In genomic region chr11:111733009-111733408, GRCh38 we compare ENCODE assay signal across 10 cellular contexts. TPM values are rescaled to one million over a fixed set of nuclear protein-coding genes. Genes with fewer than 3 reads are reported as not detected.
A peak's percentile ranks its signal among the peaks of the same experiment; 100 is the strongest.
DNase-seq lines count a peak whose midpoint lies in the region; ATAC-seq, FAIRE-seq and TF ChIP-seq lines count a peak whose summit lies in the region.
"Had no signal": no experiment of that assay in that cellular context is flagged by ENCODE, and none has a peak within 500 bp of the region (broad histone marks: within the 10 kb centered on the region; RNA-seq: fewer than 3 reads in every experiment).

No MANE protein-coding gene starts in this region.

- no peaks in the 10 kb centered on the region for H3K9me3 ChIP-seq in right atrium auricular region

- H3K36me3 ChIP-seq in right atrium auricular region = peaks cover 3% of the 10 kb centered on the region

- peak overlapping the region; percentile 95 to 100 (median 100) for H3K27ac Mint-ChIP-seq in brain
- H3K27ac Mint-ChIP-seq in T-cell = no peak overlapping the region

- ATAC-seq in T-cell (replicated peaks in 1 of 4) = no peak

- H3K4me1 ChIP-seq in right atrium auricular region = peaks cover 0 to 91% of the 10 kb centered on the region in 2 donors

- peaks cover 88% of the 10 kb centered on the region for H3K4me1 Mint-ChIP-seq in brain
- peaks cover 11 to 15% (median 14%) of the 10 kb centered on the region in 3 donors for H3K4me1 Mint-ChIP-seq in T-cell

- H3K9me3 Mint-ChIP-seq in brain = no peaks in the 10 kb centered on the region
- H3K9me3 Mint-ChIP-seq in T-cell = no peaks in the 10 kb centered on the region

- DNase-seq in right atrium auricular region (ENCODE audit: low spot score) (peak; percentile 83), retinal pigment epithelial cell (ENCODE audit: low read depth) (peak; percentile 59), GF-D8 (lab: John Stamatoyannopoulos, UW) (no peak), NOMO-1 treated with DMSO at 0.1 percent for 48 hours (lab: John Stamatoyannopoulos, UW; ENCODE audit: unreplicated experiment) (no peak), T-cell (no peak), NCI-H187 treated with DMSO at 0.1 percent for 48 hours (lab: John Stamatoyannopoulos, UW) (no peak)
- DNase-seq: cerebellar nuclear complex, DMS79 treated with DMSO at 0.1 percent for 48 hours had no signal

- TF ChIP-seq CTCF in brain (conservative IDR thresholded peaks at IDR 0.05) = no peak
- TF ChIP-seq CTCF in right atrium auricular region (IDR thresholded peaks at IDR 0.05) = no peak
- no peak for TF ChIP-seq CTCF in retinal pigment epithelial cell (conservative IDR thresholded peaks at IDR 0.05; ENCODE audit: low read depth, low read length)

- H3K4me3 Mint-ChIP-seq in brain = peak overlapping the region in 2 of 5 experiments; percentile 9 to 25
- no peak overlapping the region for H3K4me3 Mint-ChIP-seq in T-cell

- no peaks in the 10 kb centered on the region for H3K27me3 ChIP-seq in right atrium auricular region

- POLR2A ChIA-PET in T-cell (lab: Charles Lee) = interaction anchor here in 1 of 2 donors (0.6 kb wide), 1 partner anchor 52 kb away, joined by 4 read pairs; no protein-coding TSS in a partner anchor

- H3K27me3 Mint-ChIP-seq in brain (no peaks in the 10 kb centered on the region), T-cell (no peaks in the 10 kb centered on the region)

- H3K4me3 ChIP-seq in right atrium auricular region (no peak overlapping the region), retinal pigment epithelial cell (ENCODE audit: low read length) (no peak overlapping the region)

- CTCF ChIA-PET in T-cell (lab: Charles Lee) = interaction anchor here in 1 of 2 donors (0.5 kb wide), 1 partner anchor 23 kb away, joined by 3 read pairs; no protein-coding TSS in a partner anchor

- H3K36me3 Mint-ChIP-seq in brain = peaks cover 6% of the 10 kb centered on the region
- peaks cover 4% of the 10 kb centered on the region for H3K36me3 Mint-ChIP-seq in T-cell

- FAIRE-seq in G401.6 (lab: Jason Lieb, UNC) = peak; percentile 79

- H3K27ac ChIP-seq in right atrium auricular region = peak overlapping the region; percentile 91 to 97

RNA-seq across cellular contexts. Expression of gene PPP2R1B, which starts 33.2 kb away (rescaled TPM):
- 15.3 TPM for polyA plus RNA-seq in brain (ENCODE audit: insufficient read depth, low read depth, low replicate concordance)
- total RNA-seq in right atrium auricular region (10 to 100 TPM in 1 of 2 donors, 1 to 10 TPM in 1; 6.5 to 13.2 TPM), T-cell (10 to 100 TPM; 34.2 to 44.1 (median 37.4) TPM)

Comparison
In these comparisons a context has a peak if more than half of its experiments do, and no peak if none do; other contexts are left out.
1. H3K27ac Mint-ChIP-seq: peak in brain (5 of 5); none in T-cell (0 of 2).
2. DNase-seq: peak in right atrium auricular region (single experiment) and retinal pigment epithelial cell (single experiment); none in GF-D8 (single experiment), NOMO-1 treated with DMSO at 0.1 percent for 48 hours (single experiment), T-cell (0 of 34) and NCI-H187 treated with DMSO at 0.1 percent for 48 hours (single experiment).